1 cellular context compared by ENCODE assay signal in the genomic region with DNA sequence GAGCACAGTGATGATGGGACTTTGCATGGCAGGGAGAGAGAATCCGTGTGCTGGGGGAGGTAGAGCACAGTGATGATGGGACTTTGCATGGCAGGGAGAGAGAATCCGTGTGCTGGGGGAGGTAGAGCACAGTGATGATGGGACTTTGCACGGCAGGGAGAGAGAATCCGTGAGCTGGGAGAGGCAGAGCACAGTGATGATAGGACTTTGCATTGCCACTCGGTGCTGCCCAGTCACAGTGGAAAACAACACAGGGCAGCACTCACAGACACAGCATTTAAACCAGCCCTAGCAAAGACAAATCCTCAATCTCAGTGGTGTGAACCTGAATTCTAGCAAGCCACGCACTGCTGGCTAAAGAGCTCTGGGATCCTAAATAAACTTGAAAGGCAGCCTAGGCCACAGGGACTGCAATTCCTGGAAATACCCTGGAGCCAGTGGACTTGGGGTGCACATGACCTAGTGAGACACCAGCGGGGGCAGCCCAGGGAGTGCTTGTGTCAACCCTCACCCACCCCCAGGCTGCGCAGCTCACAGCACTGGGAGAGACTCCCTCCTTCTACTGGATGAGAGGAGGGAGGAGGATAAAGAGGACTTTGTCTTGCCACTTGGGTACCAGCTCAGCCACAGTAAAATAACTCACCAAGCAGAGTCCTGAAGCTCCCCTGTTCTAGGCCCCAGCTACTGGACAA.
TF ChIP-seq lines count a peak whose summit lies in the region.

No MANE protein-coding gene starts in this region.

TF ChIP-seq in HCT116, 20 proteins besides CTCF, POLR2A, EP300 and RAD21:
- TF ChIP-seq SIN3A (IDR thresholded peaks at IDR 0.05; ENCODE audit: low read depth) (no peak), ZNF274 (IDR thresholded peaks at IDR 0.05; ENCODE audit: low read depth, low read length) (no peak)
